In genomic region chr4:84319124-84319523, GRCh38 we compare ENCODE assay signal across 14 cellular contexts.
A peak's percentile ranks its signal among the peaks of the same experiment; 100 is the strongest.
DNase-seq lines count a peak whose midpoint lies in the region; ATAC-seq and TF ChIP-seq lines count a peak whose summit lies in the region.
"Had no signal": no experiment of that assay in that cellular context is flagged by ENCODE, and none has a peak within 500 bp of the region (broad histone marks: within the 10 kb centered on the region; RNA-seq: fewer than 3 reads in every experiment).

No MANE protein-coding gene starts in this region.

- H3K4me1 ChIP-seq in colonic mucosa (no peaks in the 10 kb centered on the region), trophoblast cell (ENCODE audit: control insufficient read depth in 1 of 2, insufficient read depth in 2 of 2, low read length in 2 of 2) (no peaks in the 10 kb centered on the region), stomach (no peaks in the 10 kb centered on the region)

- H3K27ac Mint-ChIP-seq in activated CD8-positive, alpha-beta T cell treated with anti-CD3 and anti-CD28 coated beads for 36 hours, result no peak overlapping the region

- POLR2A ChIA-PET in activated CD8-positive, alpha-beta T cell treated with anti-CD3 and anti-CD28 coated beads for 36 hours (lab: Charles Lee), result no interaction called here

- peak; percentile 13 for DNase-seq in GM03348 (ENCODE audit: low spot score)
- peak; percentile 60 for DNase-seq in MV-4-11 (lab: John Stamatoyannopoulos, UW)
- DNase-seq in colonic mucosa, result peak; percentile 24
- peak; percentile 11 to 33 for DNase-seq in trophoblast cell
- no peak for DNase-seq in stomach
- no peak for DNase-seq in activated CD8-positive, alpha-beta T cell treated with anti-CD3 and anti-CD28 coated beads for 36 hours
- DNase-seq in NCI-H146 (lab: John Stamatoyannopoulos, UW), result no peak
- DNase-seq: activated CD4-positive, alpha-beta T cell treated with anti-CD3 and anti-CD28 coated beads, Interleukin-2, amount 50 U/mL, for 1 hour; C1 segment of cervical spinal cord; NCI-H2227 treated with DMSO at 0.1 percent for 48 hours; retina; T-helper 2 cell had no signal

- H2BK12ac ChIP-seq in trophoblast cell (ENCODE audit: low read length), result no peak overlapping the region

- TF ChIP-seq CTCF in colonic mucosa (IDR thresholded peaks at IDR 0.05) (no peak), stomach (IDR thresholded peaks at IDR 0.05) (no peak)
- TF ChIP-seq CTCF in activated CD8-positive, alpha-beta T cell treated with anti-CD3 and anti-CD28 coated beads for 36 hours (IDR thresholded peaks at IDR 0.05), result no peak

- no peaks in the 10 kb centered on the region for H3K79me2 ChIP-seq in trophoblast cell (ENCODE audit: control insufficient read depth, insufficient read depth, low read length, poor library complexity)

- H3K27me3 ChIP-seq in colonic mucosa, result no peaks in the 10 kb centered on the region
- H3K27me3 ChIP-seq in trophoblast cell (ENCODE audit: insufficient read depth, low read length), result no peaks in the 10 kb centered on the region
- no peaks in the 10 kb centered on the region for H3K27me3 ChIP-seq in stomach

- H4K12ac ChIP-seq in trophoblast cell (ENCODE audit: low read depth, low read length), result no peak overlapping the region

- no peak for TF ChIP-seq POLR2A in stomach (IDR thresholded peaks at IDR 0.05)

- H3K36me3 ChIP-seq in colonic mucosa, result no peaks in the 10 kb centered on the region
- H3K36me3 ChIP-seq in trophoblast cell (ENCODE audit: control insufficient read depth in 1 of 2, insufficient read depth in 2 of 2, low read length in 2 of 2), result no peaks in the 10 kb centered on the region
- no peaks in the 10 kb centered on the region for H3K36me3 ChIP-seq in stomach

- intact Hi-C loops in colonic mucosa (cut with DNase I) (no loop called here), stomach (cut with DNase I; ENCODE audit: low total_unique reads) (no loop called here)
- intact Hi-C loops in activated CD8-positive, alpha-beta T cell treated with anti-CD3 and anti-CD28 coated beads for 36 hours (cut with micrococcal nuclease), result no loop called here

- H3K9me3 Mint-ChIP-seq in activated CD8-positive, alpha-beta T cell treated with anti-CD3 and anti-CD28 coated beads for 36 hours, result no peaks in the 10 kb centered on the region

- H3K27ac ChIP-seq in colonic mucosa, result no peak overlapping the region
- no peak overlapping the region for H3K27ac ChIP-seq in trophoblast cell (ENCODE audit: low read depth, low read length)
- no peak overlapping the region for H3K27ac ChIP-seq in stomach

- H3K9ac ChIP-seq in colonic mucosa (ENCODE audit: low read depth in 2 of 2, low read length in 2 of 2) (no peak overlapping the region), trophoblast cell (ENCODE audit: low read length) (no peak overlapping the region)

- no peak for ATAC-seq in HG03025 (IDR thresholded peaks at IDR 0.05; ENCODE audit: low FRiP score, unreplicated experiment)
- no peak for ATAC-seq in activated CD8-positive, alpha-beta T cell treated with anti-CD3 and anti-CD28 coated beads for 36 hours

- H3K79me1 ChIP-seq in trophoblast cell (ENCODE audit: low read length), result no peaks in the 10 kb centered on the region

- peak overlapping the region; percentile 83 for H3K23ac ChIP-seq in trophoblast cell (ENCODE audit: low read length)

- no peak overlapping the region for H3K4me3 Mint-ChIP-seq in activated CD8-positive, alpha-beta T cell treated with anti-CD3 and anti-CD28 coated beads for 36 hours
- H3K4me3 Mint-ChIP-seq: central memory CD8-positive, alpha-beta T cell had no signal

- no peak overlapping the region for H4K91ac ChIP-seq in trophoblast cell (ENCODE audit: low read depth, low read length)

- no peaks in the 10 kb centered on the region for H3K27me3 Mint-ChIP-seq in activated CD8-positive, alpha-beta T cell treated with anti-CD3 and anti-CD28 coated beads for 36 hours
- H3K27me3 Mint-ChIP-seq: central memory CD8-positive, alpha-beta T cell had no signal

- H4K8ac ChIP-seq in trophoblast cell (ENCODE audit: low read depth, low read length), result no peak overlapping the region

- H2BK120ac ChIP-seq in trophoblast cell (ENCODE audit: insufficient read depth, low read length, poor library complexity), result no peak overlapping the region

- no peak overlapping the region for H2BK5ac ChIP-seq in trophoblast cell (ENCODE audit: low read depth, low read length, poor library complexity)

- H3K4me1 Mint-ChIP-seq in activated CD8-positive, alpha-beta T cell treated with anti-CD3 and anti-CD28 coated beads for 36 hours (ENCODE audit: low read depth), result no peaks in the 10 kb centered on the region
- H3K4me1 Mint-ChIP-seq: central memory CD8-positive, alpha-beta T cell had no signal

- no CpG with 5 or more reads among the region's 4 CpGs for WGBS in trophoblast cell (ENCODE audit: extremely low coverage, insufficient coverage, insufficient read length)
- 52 to 77% (median 70%) methylated on average over 4 of the region's 4 CpGs for WGBS in stomach, 5 donors

- H2AFZ ChIP-seq in trophoblast cell (ENCODE audit: insufficient read depth, low read length, poor library complexity), result no peak overlapping the region

- H3K9me3 ChIP-seq in colonic mucosa, result no peaks in the 10 kb centered on the region
- H3K9me3 ChIP-seq in trophoblast cell (ENCODE audit: insufficient read depth, low read depth, low read length), result no peaks in the 10 kb centered on the region
- H3K9me3 ChIP-seq in stomach, result no peaks in the 10 kb centered on the region

- CTCF ChIA-PET in activated CD8-positive, alpha-beta T cell treated with anti-CD3 and anti-CD28 coated beads for 36 hours (lab: Charles Lee), result no interaction called here

- H3K4me2 ChIP-seq in trophoblast cell (ENCODE audit: low read length), result no peak overlapping the region

- no peak for TF ChIP-seq EP300 in stomach (IDR thresholded peaks at IDR 0.05)

- no peak overlapping the region for H3K4ac ChIP-seq in trophoblast cell (ENCODE audit: low read depth, low read length)

- H3K18ac ChIP-seq in trophoblast cell (ENCODE audit: low read length), result no peak overlapping the region

- no peaks in the 10 kb centered on the region for H3K36me3 Mint-ChIP-seq in activated CD8-positive, alpha-beta T cell treated with anti-CD3 and anti-CD28 coated beads for 36 hours (ENCODE audit: low read depth)

- no peak overlapping the region for H3K14ac ChIP-seq in trophoblast cell (ENCODE audit: low read length)

- H3K4me3 ChIP-seq in colonic mucosa, result no peak overlapping the region
- H3K4me3 ChIP-seq in trophoblast cell (ENCODE audit: low read depth, low read length), result no peak overlapping the region
- no peak overlapping the region for H3K4me3 ChIP-seq in stomach

- H2AK5ac ChIP-seq in trophoblast cell (ENCODE audit: low read length), result no peak overlapping the region

Comparison
In these comparisons a context has a peak if more than half of its experiments do, and no peak if none do; other contexts are left out.
1. DNase-seq: peak in GM03348 (single experiment), MV-4-11 (single experiment), colonic mucosa (single experiment) and trophoblast cell (2 of 2); none in stomach (single experiment), activated CD8-positive, alpha-beta T cell treated with anti-CD3 and anti-CD28 coated beads for 36 hours (single experiment) and NCI-H146 (single experiment).